ENCODE assay signal across 1 cellular context in the genomic region with DNA sequence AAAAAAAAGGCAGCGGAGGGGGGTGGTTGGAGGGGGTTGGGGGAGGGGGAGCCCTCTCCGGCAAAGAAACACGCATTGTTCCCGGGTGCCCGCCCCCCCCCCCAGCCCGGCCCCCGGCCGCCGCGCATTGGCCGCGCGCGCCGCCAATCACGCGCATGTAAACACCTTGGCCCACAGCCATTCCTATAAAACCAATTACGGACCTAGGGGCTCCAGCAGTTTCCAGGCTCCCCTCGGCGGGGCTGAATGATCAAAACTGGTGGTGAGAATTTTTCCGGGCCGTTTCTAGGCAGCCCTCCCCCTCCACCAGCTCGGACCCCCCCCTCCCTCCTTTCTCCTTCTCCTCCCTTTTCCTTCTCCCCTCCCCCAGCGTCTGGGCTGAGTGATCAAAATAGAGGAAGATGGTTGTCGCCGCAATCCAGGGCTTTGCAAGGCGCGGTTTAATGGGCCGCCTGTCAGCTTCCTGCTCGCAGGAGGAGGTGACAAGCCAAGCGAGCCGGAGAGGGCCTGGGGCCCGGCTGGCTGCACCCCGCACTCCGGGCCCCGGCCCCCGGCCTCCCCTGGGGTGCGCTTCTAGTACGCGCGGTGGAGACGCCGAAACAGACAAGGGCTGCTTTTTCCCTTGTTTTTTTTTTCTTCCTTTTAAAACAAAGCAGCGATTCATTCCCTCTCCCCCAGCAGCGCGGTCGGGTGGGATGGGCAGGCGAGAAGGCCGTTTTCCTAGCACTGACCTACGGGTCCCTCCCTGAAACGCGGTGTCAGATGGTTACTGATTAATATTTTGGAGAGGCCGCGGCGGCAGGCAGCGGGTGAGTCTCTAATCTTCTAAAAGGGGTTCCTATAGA.
TF ChIP-seq lines count a peak whose summit lies in the region.

No MANE protein-coding gene starts in this region.

TF ChIP-seq in HepG2, 621 proteins besides CTCF, POLR2A, EP300 and RAD21 (continued from another document and continues in another):
- TF ChIP-seq, protein P1, sequence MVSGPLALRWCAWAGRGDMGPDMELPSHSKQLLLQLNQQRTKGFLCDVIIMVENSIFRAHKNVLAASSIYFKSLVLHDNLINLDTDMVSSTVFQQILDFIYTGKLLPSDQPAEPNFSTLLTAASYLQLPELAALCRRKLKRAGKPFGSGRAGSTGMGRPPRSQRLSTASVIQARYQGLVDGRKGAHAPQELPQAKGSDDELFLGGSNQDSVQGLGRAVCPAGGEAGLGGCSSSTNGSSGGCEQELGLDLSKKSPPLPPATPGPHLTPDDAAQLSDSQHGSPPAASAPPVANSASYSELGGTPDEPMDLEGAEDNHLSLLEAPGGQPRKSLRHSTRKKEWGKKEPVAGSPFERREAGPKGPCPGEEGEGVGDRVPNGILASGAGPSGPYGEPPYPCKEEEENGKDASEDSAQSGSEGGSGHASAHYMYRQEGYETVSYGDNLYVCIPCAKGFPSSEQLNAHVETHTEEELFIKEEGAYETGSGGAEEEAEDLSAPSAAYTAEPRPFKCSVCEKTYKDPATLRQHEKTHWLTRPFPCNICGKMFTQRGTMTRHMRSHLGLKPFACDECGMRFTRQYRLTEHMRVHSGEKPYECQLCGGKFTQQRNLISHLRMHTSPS (CRISPR knock-in tag; IDR thresholded peaks at IDR 0.05; ENCODE audit: low read depth) = no peak
- TF ChIP-seq, protein P2, sequence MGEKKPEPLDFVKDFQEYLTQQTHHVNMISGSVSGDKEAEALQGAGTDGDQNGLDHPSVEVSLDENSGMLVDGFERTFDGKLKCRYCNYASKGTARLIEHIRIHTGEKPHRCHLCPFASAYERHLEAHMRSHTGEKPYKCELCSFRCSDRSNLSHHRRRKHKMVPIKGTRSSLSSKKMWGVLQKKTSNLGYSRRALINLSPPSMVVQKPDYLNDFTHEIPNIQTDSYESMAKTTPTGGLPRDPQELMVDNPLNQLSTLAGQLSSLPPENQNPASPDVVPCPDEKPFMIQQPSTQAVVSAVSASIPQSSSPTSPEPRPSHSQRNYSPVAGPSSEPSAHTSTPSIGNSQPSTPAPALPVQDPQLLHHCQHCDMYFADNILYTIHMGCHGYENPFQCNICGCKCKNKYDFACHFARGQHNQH (CRISPR knock-in tag; IDR thresholded peaks at IDR 0.05) = no peak
- TF ChIP-seq ZNF792 (CRISPR knock-in tag; IDR thresholded peaks at IDR 0.05) = no peak
- TF ChIP-seq, protein P3, sequence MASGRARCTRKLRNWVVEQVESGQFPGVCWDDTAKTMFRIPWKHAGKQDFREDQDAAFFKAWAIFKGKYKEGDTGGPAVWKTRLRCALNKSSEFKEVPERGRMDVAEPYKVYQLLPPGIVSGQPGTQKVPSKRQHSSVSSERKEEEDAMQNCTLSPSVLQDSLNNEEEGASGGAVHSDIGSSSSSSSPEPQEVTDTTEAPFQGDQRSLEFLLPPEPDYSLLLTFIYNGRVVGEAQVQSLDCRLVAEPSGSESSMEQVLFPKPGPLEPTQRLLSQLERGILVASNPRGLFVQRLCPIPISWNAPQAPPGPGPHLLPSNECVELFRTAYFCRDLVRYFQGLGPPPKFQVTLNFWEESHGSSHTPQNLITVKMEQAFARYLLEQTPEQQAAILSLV (CRISPR knock-in tag; IDR thresholded peaks at IDR 0.05; ENCODE audit: borderline replicate concordance) = no peak
- TF ChIP-seq ZFP90 (CRISPR knock-in tag; IDR thresholded peaks at IDR 0.05; ENCODE audit: borderline replicate concordance) = no peak
- TF ChIP-seq, protein P4, sequence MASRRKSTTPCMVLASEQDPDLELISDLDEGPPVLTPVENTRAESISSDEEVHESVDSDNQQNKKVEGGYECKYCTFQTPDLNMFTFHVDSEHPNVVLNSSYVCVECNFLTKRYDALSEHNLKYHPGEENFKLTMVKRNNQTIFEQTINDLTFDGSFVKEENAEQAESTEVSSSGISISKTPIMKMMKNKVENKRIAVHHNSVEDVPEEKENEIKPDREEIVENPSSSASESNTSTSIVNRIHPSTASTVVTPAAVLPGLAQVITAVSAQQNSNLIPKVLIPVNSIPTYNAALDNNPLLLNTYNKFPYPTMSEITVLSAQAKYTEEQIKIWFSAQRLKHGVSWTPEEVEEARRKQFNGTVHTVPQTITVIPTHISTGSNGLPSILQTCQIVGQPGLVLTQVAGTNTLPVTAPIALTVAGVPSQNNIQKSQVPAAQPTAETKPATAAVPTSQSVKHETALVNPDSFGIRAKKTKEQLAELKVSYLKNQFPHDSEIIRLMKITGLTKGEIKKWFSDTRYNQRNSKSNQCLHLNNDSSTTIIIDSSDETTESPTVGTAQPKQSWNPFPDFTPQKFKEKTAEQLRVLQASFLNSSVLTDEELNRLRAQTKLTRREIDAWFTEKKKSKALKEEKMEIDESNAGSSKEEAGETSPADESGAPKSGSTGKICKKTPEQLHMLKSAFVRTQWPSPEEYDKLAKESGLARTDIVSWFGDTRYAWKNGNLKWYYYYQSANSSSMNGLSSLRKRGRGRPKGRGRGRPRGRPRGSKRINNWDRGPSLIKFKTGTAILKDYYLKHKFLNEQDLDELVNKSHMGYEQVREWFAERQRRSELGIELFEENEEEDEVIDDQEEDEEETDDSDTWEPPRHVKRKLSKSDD (CRISPR knock-in tag; IDR thresholded peaks at IDR 0.05; ENCODE audit: low read depth) = no peak
- no peak for TF ChIP-seq ZNF782 (CRISPR knock-in tag; IDR thresholded peaks at IDR 0.05; ENCODE audit: borderline replicate concordance)
- TF ChIP-seq SAFB2 (CRISPR knock-in tag; IDR thresholded peaks at IDR 0.05; ENCODE audit: borderline replicate concordance, low read depth) = no peak
- TF ChIP-seq, protein P5, sequence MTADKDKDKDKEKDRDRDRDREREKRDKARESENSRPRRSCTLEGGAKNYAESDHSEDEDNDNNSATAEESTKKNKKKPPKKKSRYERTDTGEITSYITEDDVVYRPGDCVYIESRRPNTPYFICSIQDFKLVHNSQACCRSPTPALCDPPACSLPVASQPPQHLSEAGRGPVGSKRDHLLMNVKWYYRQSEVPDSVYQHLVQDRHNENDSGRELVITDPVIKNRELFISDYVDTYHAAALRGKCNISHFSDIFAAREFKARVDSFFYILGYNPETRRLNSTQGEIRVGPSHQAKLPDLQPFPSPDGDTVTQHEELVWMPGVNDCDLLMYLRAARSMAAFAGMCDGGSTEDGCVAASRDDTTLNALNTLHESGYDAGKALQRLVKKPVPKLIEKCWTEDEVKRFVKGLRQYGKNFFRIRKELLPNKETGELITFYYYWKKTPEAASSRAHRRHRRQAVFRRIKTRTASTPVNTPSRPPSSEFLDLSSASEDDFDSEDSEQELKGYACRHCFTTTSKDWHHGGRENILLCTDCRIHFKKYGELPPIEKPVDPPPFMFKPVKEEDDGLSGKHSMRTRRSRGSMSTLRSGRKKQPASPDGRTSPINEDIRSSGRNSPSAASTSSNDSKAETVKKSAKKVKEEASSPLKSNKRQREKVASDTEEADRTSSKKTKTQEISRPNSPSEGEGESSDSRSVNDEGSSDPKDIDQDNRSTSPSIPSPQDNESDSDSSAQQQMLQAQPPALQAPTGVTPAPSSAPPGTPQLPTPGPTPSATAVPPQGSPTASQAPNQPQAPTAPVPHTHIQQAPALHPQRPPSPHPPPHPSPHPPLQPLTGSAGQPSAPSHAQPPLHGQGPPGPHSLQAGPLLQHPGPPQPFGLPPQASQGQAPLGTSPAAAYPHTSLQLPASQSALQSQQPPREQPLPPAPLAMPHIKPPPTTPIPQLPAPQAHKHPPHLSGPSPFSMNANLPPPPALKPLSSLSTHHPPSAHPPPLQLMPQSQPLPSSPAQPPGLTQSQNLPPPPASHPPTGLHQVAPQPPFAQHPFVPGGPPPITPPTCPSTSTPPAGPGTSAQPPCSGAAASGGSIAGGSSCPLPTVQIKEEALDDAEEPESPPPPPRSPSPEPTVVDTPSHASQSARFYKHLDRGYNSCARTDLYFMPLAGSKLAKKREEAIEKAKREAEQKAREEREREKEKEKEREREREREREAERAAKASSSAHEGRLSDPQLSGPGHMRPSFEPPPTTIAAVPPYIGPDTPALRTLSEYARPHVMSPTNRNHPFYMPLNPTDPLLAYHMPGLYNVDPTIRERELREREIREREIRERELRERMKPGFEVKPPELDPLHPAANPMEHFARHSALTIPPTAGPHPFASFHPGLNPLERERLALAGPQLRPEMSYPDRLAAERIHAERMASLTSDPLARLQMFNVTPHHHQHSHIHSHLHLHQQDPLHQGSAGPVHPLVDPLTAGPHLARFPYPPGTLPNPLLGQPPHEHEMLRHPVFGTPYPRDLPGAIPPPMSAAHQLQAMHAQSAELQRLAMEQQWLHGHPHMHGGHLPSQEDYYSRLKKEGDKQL (CRISPR knock-in tag; IDR thresholded peaks at IDR 0.05; ENCODE audit: low read depth) = no peak; the same call in 1 of the 2 replicates
- TF ChIP-seq, protein P6, sequence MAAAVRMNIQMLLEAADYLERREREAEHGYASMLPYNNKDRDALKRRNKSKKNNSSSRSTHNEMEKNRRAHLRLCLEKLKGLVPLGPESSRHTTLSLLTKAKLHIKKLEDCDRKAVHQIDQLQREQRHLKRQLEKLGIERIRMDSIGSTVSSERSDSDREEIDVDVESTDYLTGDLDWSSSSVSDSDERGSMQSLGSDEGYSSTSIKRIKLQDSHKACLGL (CRISPR knock-in tag; IDR thresholded peaks at IDR 0.05) = no peak
- TF ChIP-seq, protein P7, sequence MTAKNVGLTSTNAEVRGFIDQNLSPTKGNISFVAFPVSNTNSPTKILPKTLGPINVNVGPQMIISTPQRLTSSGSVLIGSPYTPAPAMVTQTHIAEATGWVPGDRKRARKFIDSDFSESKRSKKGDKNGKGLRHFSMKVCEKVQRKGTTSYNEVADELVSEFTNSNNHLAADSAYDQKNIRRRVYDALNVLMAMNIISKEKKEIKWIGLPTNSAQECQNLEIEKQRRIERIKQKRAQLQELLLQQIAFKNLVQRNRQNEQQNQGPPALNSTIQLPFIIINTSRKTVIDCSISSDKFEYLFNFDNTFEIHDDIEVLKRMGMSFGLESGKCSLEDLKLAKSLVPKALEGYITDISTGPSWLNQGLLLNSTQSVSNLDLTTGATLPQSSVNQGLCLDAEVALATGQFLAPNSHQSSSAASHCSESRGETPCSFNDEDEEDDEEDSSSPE (CRISPR knock-in tag; IDR thresholded peaks at IDR 0.05) = peak; percentile 23; the same call in 1 of the 2 replicates
- peak; percentile 17; the same call in 1 of the 2 replicates for TF ChIP-seq BORCS8-MEF2B (CRISPR knock-in tag; IDR thresholded peaks at IDR 0.05)
- TF ChIP-seq HNRNPLL (IDR thresholded peaks at IDR 0.05; ENCODE audit: low read depth, low read length, poor library complexity, severe bottlenecking) = no peak
- no peak for TF ChIP-seq PHF20 (CRISPR knock-in tag; IDR thresholded peaks at IDR 0.05)
- TF ChIP-seq KDM2A (CRISPR knock-in tag; IDR thresholded peaks at IDR 0.05; ENCODE audit: borderline replicate concordance, low read depth) = 0 out of 2 replicates have a peak, but pooled peaks have one; percentile 34
- TF ChIP-seq MED8 (CRISPR knock-in tag; IDR thresholded peaks at IDR 0.05; ENCODE audit: insufficient replicate concordance) = peak; percentile 1
- no peak for TF ChIP-seq MXI1 (IDR thresholded peaks at IDR 0.05; ENCODE audit: borderline replicate concordance, low read depth, low read length)
- no peak for TF ChIP-seq NR2F6 (IDR thresholded peaks at IDR 0.05)
- peak; percentile 6; the same call in 1 of the 2 replicates for TF ChIP-seq NR2F6 (CRISPR knock-in tag; IDR thresholded peaks at IDR 0.05)
- no peak for TF ChIP-seq ZNF563 (CRISPR knock-in tag; IDR thresholded peaks at IDR 0.05)
- TF ChIP-seq, protein P8, sequence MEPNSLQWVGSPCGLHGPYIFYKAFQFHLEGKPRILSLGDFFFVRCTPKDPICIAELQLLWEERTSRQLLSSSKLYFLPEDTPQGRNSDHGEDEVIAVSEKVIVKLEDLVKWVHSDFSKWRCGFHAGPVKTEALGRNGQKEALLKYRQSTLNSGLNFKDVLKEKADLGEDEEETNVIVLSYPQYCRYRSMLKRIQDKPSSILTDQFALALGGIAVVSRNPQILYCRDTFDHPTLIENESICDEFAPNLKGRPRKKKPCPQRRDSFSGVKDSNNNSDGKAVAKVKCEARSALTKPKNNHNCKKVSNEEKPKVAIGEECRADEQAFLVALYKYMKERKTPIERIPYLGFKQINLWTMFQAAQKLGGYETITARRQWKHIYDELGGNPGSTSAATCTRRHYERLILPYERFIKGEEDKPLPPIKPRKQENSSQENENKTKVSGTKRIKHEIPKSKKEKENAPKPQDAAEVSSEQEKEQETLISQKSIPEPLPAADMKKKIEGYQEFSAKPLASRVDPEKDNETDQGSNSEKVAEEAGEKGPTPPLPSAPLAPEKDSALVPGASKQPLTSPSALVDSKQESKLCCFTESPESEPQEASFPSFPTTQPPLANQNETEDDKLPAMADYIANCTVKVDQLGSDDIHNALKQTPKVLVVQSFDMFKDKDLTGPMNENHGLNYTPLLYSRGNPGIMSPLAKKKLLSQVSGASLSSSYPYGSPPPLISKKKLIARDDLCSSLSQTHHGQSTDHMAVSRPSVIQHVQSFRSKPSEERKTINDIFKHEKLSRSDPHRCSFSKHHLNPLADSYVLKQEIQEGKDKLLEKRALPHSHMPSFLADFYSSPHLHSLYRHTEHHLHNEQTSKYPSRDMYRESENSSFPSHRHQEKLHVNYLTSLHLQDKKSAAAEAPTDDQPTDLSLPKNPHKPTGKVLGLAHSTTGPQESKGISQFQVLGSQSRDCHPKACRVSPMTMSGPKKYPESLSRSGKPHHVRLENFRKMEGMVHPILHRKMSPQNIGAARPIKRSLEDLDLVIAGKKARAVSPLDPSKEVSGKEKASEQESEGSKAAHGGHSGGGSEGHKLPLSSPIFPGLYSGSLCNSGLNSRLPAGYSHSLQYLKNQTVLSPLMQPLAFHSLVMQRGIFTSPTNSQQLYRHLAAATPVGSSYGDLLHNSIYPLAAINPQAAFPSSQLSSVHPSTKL (CRISPR knock-in tag; IDR thresholded peaks at IDR 0.05) = no peak
- TF ChIP-seq, protein P9, sequence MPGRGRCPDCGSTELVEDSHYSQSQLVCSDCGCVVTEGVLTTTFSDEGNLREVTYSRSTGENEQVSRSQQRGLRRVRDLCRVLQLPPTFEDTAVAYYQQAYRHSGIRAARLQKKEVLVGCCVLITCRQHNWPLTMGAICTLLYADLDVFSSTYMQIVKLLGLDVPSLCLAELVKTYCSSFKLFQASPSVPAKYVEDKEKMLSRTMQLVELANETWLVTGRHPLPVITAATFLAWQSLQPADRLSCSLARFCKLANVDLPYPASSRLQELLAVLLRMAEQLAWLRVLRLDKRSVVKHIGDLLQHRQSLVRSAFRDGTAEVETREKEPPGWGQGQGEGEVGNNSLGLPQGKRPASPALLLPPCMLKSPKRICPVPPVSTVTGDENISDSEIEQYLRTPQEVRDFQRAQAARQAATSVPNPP (CRISPR knock-in tag; IDR thresholded peaks at IDR 0.05) = no peak
- TF ChIP-seq, protein P10, sequence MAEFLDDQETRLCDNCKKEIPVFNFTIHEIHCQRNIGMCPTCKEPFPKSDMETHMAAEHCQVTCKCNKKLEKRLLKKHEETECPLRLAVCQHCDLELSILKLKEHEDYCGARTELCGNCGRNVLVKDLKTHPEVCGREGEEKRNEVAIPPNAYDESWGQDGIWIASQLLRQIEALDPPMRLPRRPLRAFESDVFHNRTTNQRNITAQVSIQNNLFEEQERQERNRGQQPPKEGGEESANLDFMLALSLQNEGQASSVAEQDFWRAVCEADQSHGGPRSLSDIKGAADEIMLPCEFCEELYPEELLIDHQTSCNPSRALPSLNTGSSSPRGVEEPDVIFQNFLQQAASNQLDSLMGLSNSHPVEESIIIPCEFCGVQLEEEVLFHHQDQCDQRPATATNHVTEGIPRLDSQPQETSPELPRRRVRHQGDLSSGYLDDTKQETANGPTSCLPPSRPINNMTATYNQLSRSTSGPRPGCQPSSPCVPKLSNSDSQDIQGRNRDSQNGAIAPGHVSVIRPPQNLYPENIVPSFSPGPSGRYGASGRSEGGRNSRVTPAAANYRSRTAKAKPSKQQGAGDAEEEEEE (CRISPR knock-in tag; IDR thresholded peaks at IDR 0.05; ENCODE audit: borderline replicate concordance) = no peak
- TF ChIP-seq, protein P11, sequence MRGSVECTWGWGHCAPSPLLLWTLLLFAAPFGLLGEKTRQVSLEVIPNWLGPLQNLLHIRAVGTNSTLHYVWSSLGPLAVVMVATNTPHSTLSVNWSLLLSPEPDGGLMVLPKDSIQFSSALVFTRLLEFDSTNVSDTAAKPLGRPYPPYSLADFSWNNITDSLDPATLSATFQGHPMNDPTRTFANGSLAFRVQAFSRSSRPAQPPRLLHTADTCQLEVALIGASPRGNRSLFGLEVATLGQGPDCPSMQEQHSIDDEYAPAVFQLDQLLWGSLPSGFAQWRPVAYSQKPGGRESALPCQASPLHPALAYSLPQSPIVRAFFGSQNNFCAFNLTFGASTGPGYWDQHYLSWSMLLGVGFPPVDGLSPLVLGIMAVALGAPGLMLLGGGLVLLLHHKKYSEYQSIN (CRISPR knock-in tag; IDR thresholded peaks at IDR 0.05; ENCODE audit: borderline replicate concordance) = no peak
